In the genomic region with DNA sequence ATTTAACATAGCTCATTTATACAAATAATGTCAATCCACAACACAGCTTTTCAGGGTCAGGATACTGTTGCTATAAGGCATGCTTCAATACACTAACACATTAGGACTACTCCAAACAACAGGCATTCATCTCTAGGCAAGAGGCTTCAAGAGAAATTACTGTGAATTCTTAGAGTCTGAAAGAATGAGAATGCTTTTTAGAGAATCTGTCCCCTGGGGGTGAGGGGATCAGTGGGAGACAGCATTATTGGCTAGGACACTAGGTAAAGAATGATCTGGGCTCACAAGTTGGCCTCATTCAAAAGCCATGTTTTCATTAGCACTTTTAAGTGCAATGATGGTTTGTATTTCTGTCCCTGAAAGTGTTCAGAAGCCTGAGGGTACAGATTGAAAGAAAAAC, we compare ENCODE assay signal across 23 cellular contexts.
"Had no signal": no experiment of that assay in that cellular context is flagged by ENCODE, and none has a peak within 500 bp of the region (broad histone marks: within the 10 kb centered on the region; RNA-seq: fewer than 3 reads in every experiment).

No MANE protein-coding gene starts in this region.

- H3K4me1 ChIP-seq: colonic mucosa, gastrocnemius medialis, right lobe of liver, stomach, upper lobe of left lung had no signal

- H3K36me3 Mint-ChIP-seq: activated naive CD4-positive, alpha-beta T cell treated with anti-CD3 and anti-CD28 coated beads, Interleukin-2, amount 10 ng/mL, durations not matched to agents 7 days and 5 days; natural killer cell treated with Interleukin-12 subunit alpha and Interleukin-12 subunit beta and Interleukin-15 and Interleukin-18, amount 100 ng/mL, for 72 hours; stimulated activated effector memory CD8-positive, alpha-beta T cell treated with anti-CD3 and anti-CD28 coated beads, Interleukin-12 subunit alpha, Interleukin-12 subunit beta, amount 100 ng/mL, for 72 hours; T-cell had no signal

- DNase-seq: activated B cell treated with CpG ODN at 0.5 μM for 24 hours; activated CD4-positive, alpha-beta T cell treated with anti-CD3 and anti-CD28 coated beads for 48 hours; activated CD8-positive, alpha-beta T cell treated with anti-CD3 and anti-CD28 coated beads, Interleukin-2, amount 10 ng/mL, durations not matched to agents 7 days and 5 days; activated effector memory CD4-positive, alpha-beta T cell treated with Interleukin-2 at 50 U/mL for 16 hours; activated naive CD4-positive, alpha-beta T cell treated with anti-CD3 and anti-CD28 coated beads, Interleukin-2, amount 10 ng/mL, durations not matched to agents 7 days and 5 days; activated T-cell treated with anti-CD3 and anti-CD28 coated beads, Interleukin-2, amount 50 U/mL, for 4 hours; aorta; brain microvascular endothelial cell; colonic mucosa; gastrocnemius medialis; head of caudate nucleus; kidney glomerular epithelial cell; left ventricle myocardium superior; ovary; right lobe of liver; small intestine; stimulated activated CD4-positive, alpha-beta T cell treated with anti-CD3 and anti-CD28 coated beads, Interleukin-4, amount 100 ng/mL, for 24 hours; stomach; T-cell; upper lobe of left lung had no signal

- H3K4me3 Mint-ChIP-seq: activated B cell treated with CpG ODN at 0.5 μM for 24 hours; activated CD8-positive, alpha-beta T cell treated with anti-CD3 and anti-CD28 coated beads, Interleukin-2, amount 10 ng/mL, durations not matched to agents 7 days and 5 days; activated naive CD4-positive, alpha-beta T cell treated with anti-CD3 and anti-CD28 coated beads, Interleukin-2, amount 10 ng/mL, durations not matched to agents 7 days and 5 days; activated T-cell treated with anti-CD3 and anti-CD28 coated beads, Interleukin-2, amount 50 U/mL, for 4 hours; central memory CD8-positive, alpha-beta T cell; natural killer cell treated with Interleukin-12 subunit alpha and Interleukin-12 subunit beta and Interleukin-15 and Interleukin-18, amount 100 ng/mL, for 72 hours; stimulated activated effector memory CD8-positive, alpha-beta T cell treated with anti-CD3 and anti-CD28 coated beads, Interleukin-12 subunit alpha, Interleukin-12 subunit beta, amount 100 ng/mL, for 72 hours; T-cell had no signal

- H3K9me3 ChIP-seq: colonic mucosa, gastrocnemius medialis, ovary, right lobe of liver, stomach, upper lobe of left lung had no signal

- H3K36me3 ChIP-seq: brain microvascular endothelial cell, colonic mucosa, gastrocnemius medialis, ovary, right lobe of liver, stomach, upper lobe of left lung had no signal

- ATAC-seq: activated CD8-positive, alpha-beta T cell treated with anti-CD3 and anti-CD28 coated beads, Interleukin-2, amount 10 ng/mL, durations not matched to agents 7 days and 5 days; activated T-cell treated with anti-CD3 and anti-CD28 coated beads, Interleukin-2, amount 50 U/mL, for 4 hours; gastrocnemius medialis; left ventricle myocardium superior; natural killer cell treated with Interleukin-12 subunit alpha and Interleukin-12 subunit beta and Interleukin-15 and Interleukin-18, amount 100 ng/mL, for 72 hours; right lobe of liver; stimulated activated effector memory CD8-positive, alpha-beta T cell treated with anti-CD3 and anti-CD28 coated beads, Interleukin-12 subunit alpha, Interleukin-12 subunit beta, amount 100 ng/mL, for 72 hours; T-cell had no signal

- H3K27ac Mint-ChIP-seq: activated B cell treated with CpG ODN at 0.5 μM for 24 hours; activated CD8-positive, alpha-beta T cell treated with anti-CD3 and anti-CD28 coated beads, Interleukin-2, amount 10 ng/mL, durations not matched to agents 7 days and 5 days; activated naive CD4-positive, alpha-beta T cell treated with anti-CD3 and anti-CD28 coated beads, Interleukin-2, amount 10 ng/mL, durations not matched to agents 7 days and 5 days; natural killer cell treated with Interleukin-12 subunit alpha and Interleukin-12 subunit beta and Interleukin-15 and Interleukin-18, amount 100 ng/mL, for 72 hours; stimulated activated effector memory CD8-positive, alpha-beta T cell treated with anti-CD3 and anti-CD28 coated beads, Interleukin-12 subunit alpha, Interleukin-12 subunit beta, amount 100 ng/mL, for 72 hours; T-cell had no signal

- H3K27me3 ChIP-seq: brain microvascular endothelial cell, colonic mucosa, gastrocnemius medialis, ovary, right lobe of liver, stomach, upper lobe of left lung had no signal

- H3K4me1 Mint-ChIP-seq: activated B cell treated with CpG ODN at 0.5 μM for 24 hours; activated naive CD4-positive, alpha-beta T cell treated with anti-CD3 and anti-CD28 coated beads, Interleukin-2, amount 10 ng/mL, durations not matched to agents 7 days and 5 days; central memory CD8-positive, alpha-beta T cell; stimulated activated effector memory CD8-positive, alpha-beta T cell treated with anti-CD3 and anti-CD28 coated beads, Interleukin-12 subunit alpha, Interleukin-12 subunit beta, amount 100 ng/mL, for 72 hours; T-cell had no signal

- H3K9me3 Mint-ChIP-seq: activated B cell treated with CpG ODN at 0.5 μM for 24 hours; activated naive CD4-positive, alpha-beta T cell treated with anti-CD3 and anti-CD28 coated beads, Interleukin-2, amount 10 ng/mL, durations not matched to agents 7 days and 5 days; activated T-cell treated with anti-CD3 and anti-CD28 coated beads, Interleukin-2, amount 50 U/mL, for 4 hours had no signal

- H3K4me3 ChIP-seq: colonic mucosa, gastrocnemius medialis, ovary, right lobe of liver, stomach, upper lobe of left lung had no signal

- H3K27me3 Mint-ChIP-seq: activated B cell treated with CpG ODN at 0.5 μM for 24 hours; activated naive CD4-positive, alpha-beta T cell treated with anti-CD3 and anti-CD28 coated beads, Interleukin-2, amount 10 ng/mL, durations not matched to agents 7 days and 5 days; central memory CD8-positive, alpha-beta T cell; natural killer cell treated with Interleukin-12 subunit alpha and Interleukin-12 subunit beta and Interleukin-15 and Interleukin-18, amount 100 ng/mL, for 72 hours; T-cell had no signal

- H3K27ac ChIP-seq: brain microvascular endothelial cell, colonic mucosa, gastrocnemius medialis, ovary, right lobe of liver, stomach, upper lobe of left lung had no signal
